8 cellular contexts compared by ENCODE assay signal in the genomic region with DNA sequence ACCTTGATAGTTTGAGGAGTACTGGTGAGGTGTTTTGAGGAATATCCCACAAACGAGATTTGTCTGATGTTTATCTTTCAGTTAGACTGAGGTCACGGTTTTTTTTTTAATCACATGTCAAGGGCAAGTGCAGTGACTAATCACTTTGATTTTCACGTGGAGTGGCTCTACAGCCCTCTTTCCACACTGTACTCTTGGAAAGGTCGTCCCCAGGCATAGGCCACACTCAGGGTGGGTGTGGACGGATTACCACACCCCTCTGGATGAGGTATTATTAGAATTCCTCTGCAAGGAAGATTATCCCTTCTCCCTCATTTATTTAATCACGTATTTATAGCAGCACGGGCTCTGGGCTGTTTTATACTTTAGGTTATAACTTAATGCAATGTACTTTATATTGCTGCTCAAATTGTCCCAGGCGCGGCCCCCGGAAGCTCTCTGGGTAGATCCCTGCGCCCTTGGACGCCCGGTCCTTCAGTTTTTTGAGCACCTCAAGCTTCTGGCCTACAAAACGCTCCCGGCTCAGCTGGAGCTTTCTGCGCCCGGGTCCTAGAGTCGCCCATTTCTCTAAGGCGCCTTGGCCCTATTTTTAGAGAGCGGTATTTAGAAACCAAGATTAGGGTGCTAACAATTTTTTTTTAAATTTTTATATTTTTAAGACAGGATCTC. TPM values are rescaled to one million over a fixed set of nuclear protein-coding genes. Genes with fewer than 3 reads are reported as not detected.
A peak's percentile ranks its signal among the peaks of the same experiment; 100 is the strongest.
DNase-seq lines count a peak whose midpoint lies in the region; ATAC-seq, FAIRE-seq and TF ChIP-seq lines count a peak whose summit lies in the region.

No MANE protein-coding gene starts in this region.

- POLR2A ChIA-PET in activated CD4-positive, alpha-beta memory T cell treated with anti-CD3 and anti-CD28 coated beads for 36 hours (lab: Charles Lee), result interaction anchor here (1.0 to 1.5 kb wide), 4 partner anchors 11 to 22 kb away, joined by 3 to 5 read pairs (median 4); a partner anchor contains a TSS

- peaks cover 8 to 12% of the 10 kb centered on the region in 2 donors for H3K36me3 Mint-ChIP-seq in CD14-positive monocyte
- H3K36me3 Mint-ChIP-seq in activated CD4-positive, alpha-beta memory T cell treated with anti-CD3 and anti-CD28 coated beads for 36 hours, result peaks cover 13% of the 10 kb centered on the region
- H3K36me3 Mint-ChIP-seq in effector memory CD8-positive, alpha-beta T cell (ENCODE audit: insufficient read depth), result peaks cover 26% of the 10 kb centered on the region

- CTCF ChIA-PET in activated CD4-positive, alpha-beta memory T cell treated with anti-CD3 and anti-CD28 coated beads for 36 hours (lab: Charles Lee), result interaction anchor here (1.0 to 2.0 kb wide), 3 partner anchors 11 to 388 kb away, joined by 6 to 14 read pairs (median 6); a partner anchor contains a TSS

- peak overlapping the region; percentile 96 to 99 (median 98) for H3K27ac Mint-ChIP-seq in CD14-positive monocyte
- H3K27ac Mint-ChIP-seq in activated CD4-positive, alpha-beta memory T cell treated with anti-CD3 and anti-CD28 coated beads for 36 hours, result peak overlapping the region; percentile 89
- peak overlapping the region; percentile 93 to 97 for H3K27ac Mint-ChIP-seq in effector memory CD8-positive, alpha-beta T cell

- H3K4me3 Mint-ChIP-seq in CD14-positive monocyte, result peak overlapping the region; percentile 98 to 99
- H3K4me3 Mint-ChIP-seq in activated CD4-positive, alpha-beta memory T cell treated with anti-CD3 and anti-CD28 coated beads for 36 hours, result peak overlapping the region; percentile 85
- peak overlapping the region; percentile 89 to 94 for H3K4me3 Mint-ChIP-seq in effector memory CD8-positive, alpha-beta T cell

- intact Hi-C loops in CD14-positive monocyte (cut with micrococcal nuclease), result no loop called here
- intact Hi-C loops in activated CD4-positive, alpha-beta memory T cell treated with anti-CD3 and anti-CD28 coated beads for 36 hours (cut with micrococcal nuclease), result loop anchor here (1.0 to 2.0 kb wide), 4 partner anchors 11 to 388 kb away; a partner anchor contains a TSS

- H3K9me3 Mint-ChIP-seq in CD14-positive monocyte, result no peaks in the 10 kb centered on the region
- H3K9me3 Mint-ChIP-seq in activated CD4-positive, alpha-beta memory T cell treated with anti-CD3 and anti-CD28 coated beads for 36 hours, result no peaks in the 10 kb centered on the region
- no peaks in the 10 kb centered on the region for H3K9me3 Mint-ChIP-seq in effector memory CD8-positive, alpha-beta T cell

- DNase-seq in CD14-positive monocyte (ENCODE audit: low spot score), result peak; percentile 88
- peak; percentile 52 for DNase-seq in GM19239 (ENCODE audit: insufficient read length, low spot score)
- DNase-seq in NCI-H510A treated with DMSO at 0.1 percent for 48 hours (lab: John Stamatoyannopoulos, UW), result peak; percentile 89
- peak; percentile 59 for DNase-seq in activated CD4-positive, alpha-beta memory T cell treated with anti-CD3 and anti-CD28 coated beads for 36 hours
- DNase-seq in effector memory CD8-positive, alpha-beta T cell, result peak; percentile 23 to 35 (median 24)
- DNase-seq in midbrain (lab: John Stamatoyannopoulos, UW), result peak; percentile 88
- DNase-seq in stimulated activated naive CD4-positive, alpha-beta T cell treated with Interleukin-2 at 50 U/mL for 16 hours (lab: John Stamatoyannopoulos, UW), result peak; percentile 20

- peaks cover 0 to 5% (median 3%) of the 10 kb centered on the region in 3 donors for H3K27me3 Mint-ChIP-seq in CD14-positive monocyte (ENCODE audit: low read depth in 3 of 3)
- H3K27me3 Mint-ChIP-seq in activated CD4-positive, alpha-beta memory T cell treated with anti-CD3 and anti-CD28 coated beads for 36 hours, result no peaks in the 10 kb centered on the region
- H3K27me3 Mint-ChIP-seq in effector memory CD8-positive, alpha-beta T cell, result no peaks in the 10 kb centered on the region

- ATAC-seq in HG03280 (IDR thresholded peaks at IDR 0.05; ENCODE audit: unreplicated experiment), result peak; percentile 70
- peak; percentile 75 for ATAC-seq in effector memory CD8-positive, alpha-beta T cell (replicated peaks)

- FAIRE-seq in GM19239 (lab: Jason Lieb, UNC), result peak; percentile 45

- TF ChIP-seq CTCF in CD14-positive monocyte (IDR thresholded peaks at IDR 0.05), result no peak

- peaks cover 25% of the 10 kb centered on the region for H3K4me1 Mint-ChIP-seq in CD14-positive monocyte
- H3K4me1 Mint-ChIP-seq in activated CD4-positive, alpha-beta memory T cell treated with anti-CD3 and anti-CD28 coated beads for 36 hours (ENCODE audit: low read depth), result peaks cover 38% of the 10 kb centered on the region
- H3K4me1 Mint-ChIP-seq in effector memory CD8-positive, alpha-beta T cell (ENCODE audit: low read depth in 2 of 2), result peaks cover 33 to 39% of the 10 kb centered on the region in 2 donors

RNA-seq across cellular contexts. Expression of a gene that starts 0.5 kb away (rescaled TPM):
- 100 to 1,000 TPM; 146 to 172 TPM for polyA plus RNA-seq in CD14-positive monocyte
- total RNA-seq in activated CD4-positive, alpha-beta memory T cell treated with anti-CD3 and anti-CD28 coated beads for 36 hours, result 10 to 100 TPM; 50.0 to 52.2 TPM

RNA-seq across cellular contexts. Expression of a gene that starts 11.4 kb away (rescaled TPM):
- polyA plus RNA-seq in CD14-positive monocyte, result 10 to 100 TPM; 20.5 to 22.6 TPM
- total RNA-seq in activated CD4-positive, alpha-beta memory T cell treated with anti-CD3 and anti-CD28 coated beads for 36 hours, result 10 to 100 TPM; 50.5 to 57.1 TPM

Comparison
In these comparisons a context has a peak if more than half of its experiments do, and no peak if none do; other contexts are left out.
1. Peak in every context shown above with its lines: DNase-seq and ATAC-seq.
2. DNase-seq: peak in every context shown above with its lines; median percentile 89 in NCI-H510A treated with DMSO at 0.1 percent for 48 hours; 88 in CD14-positive monocyte; 88 in midbrain; 59 in activated CD4-positive, alpha-beta memory T cell treated with anti-CD3 and anti-CD28 coated beads for 36 hours; 52 in GM19239; 24 in effector memory CD8-positive, alpha-beta T cell; 20 in stimulated activated naive CD4-positive, alpha-beta T cell treated with Interleukin-2 at 50 U/mL for 16 hours.